ENCODE assay signal across 1 cellular context in the genomic region with DNA sequence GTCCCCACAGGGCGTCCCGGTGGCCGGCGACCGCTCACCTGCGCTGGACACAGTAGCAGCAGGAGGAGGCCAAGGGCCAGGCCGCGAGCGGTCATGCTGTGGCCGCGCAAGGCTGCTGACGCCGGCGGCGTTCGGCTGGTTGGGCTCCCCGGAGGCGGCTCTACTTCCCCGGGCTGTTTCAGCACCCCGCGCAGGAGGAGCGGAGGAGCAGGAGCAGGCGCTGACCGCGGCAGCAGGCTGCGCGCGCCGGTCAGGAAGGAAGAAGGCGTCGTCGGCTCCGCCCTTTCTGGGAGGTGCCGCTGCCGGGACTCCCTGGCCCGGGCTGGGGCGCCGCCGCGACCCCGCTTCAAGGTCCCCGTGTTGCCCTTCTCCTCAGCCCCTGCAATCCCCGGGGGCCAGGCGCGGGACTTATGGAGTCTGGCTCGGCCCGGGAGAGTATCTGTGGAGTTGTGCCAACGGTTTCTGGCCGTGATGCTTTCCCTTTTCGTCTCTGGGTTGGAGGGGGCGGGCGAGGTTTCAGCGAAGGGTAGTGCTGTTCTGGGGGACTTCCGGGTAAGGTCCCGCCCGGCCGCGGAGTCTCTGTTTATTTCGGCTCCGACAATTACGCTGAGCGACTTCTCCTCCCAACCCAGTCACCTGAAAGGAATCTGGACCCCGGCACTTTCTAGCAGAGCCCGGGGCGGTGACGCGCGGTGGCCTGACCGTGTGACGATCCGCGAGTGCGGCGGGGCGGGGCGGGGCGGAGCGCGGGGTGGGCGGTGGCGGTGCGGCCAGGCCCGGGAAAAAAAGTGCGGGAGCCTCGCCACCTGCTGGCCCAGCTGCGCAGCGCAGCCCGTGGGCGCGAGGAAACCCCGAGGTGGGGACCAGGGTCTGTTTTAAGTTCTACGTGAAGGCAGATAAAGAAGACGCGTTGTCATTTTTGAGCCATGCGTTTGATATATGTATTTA.
TF ChIP-seq lines count a peak whose summit lies in the region.

A gene (minus strand): TSS at position 258 of the 948 bp plus-strand sequence. CDS start 163 bp downstream, at position 95.

TF ChIP-seq in HepG2, 621 proteins besides CTCF, POLR2A, EP300 and RAD21 (continued from another document and continues in another):
- TF ChIP-seq, protein P1, sequence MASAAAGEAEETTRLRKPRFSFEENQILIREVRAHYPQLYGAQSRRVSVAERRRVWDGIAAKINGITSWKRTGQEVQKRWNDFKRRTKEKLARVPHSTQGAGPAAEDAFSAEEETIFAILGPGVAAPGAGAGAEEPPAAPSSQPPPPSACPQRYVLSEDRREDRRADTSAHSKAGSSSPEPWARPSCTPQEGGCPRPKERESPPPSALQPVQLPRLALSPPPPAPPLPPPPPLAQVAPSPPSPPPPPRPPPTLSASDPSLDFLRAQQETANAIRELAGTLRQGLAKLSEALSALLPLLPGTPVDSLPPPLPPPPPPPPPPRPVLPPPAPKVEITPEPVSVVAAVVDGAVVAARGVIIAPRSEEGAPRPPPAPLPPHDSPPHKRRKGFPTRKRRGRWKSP (CRISPR knock-in tag; IDR thresholded peaks at IDR 0.05) = no peak
- TF ChIP-seq, protein P2, sequence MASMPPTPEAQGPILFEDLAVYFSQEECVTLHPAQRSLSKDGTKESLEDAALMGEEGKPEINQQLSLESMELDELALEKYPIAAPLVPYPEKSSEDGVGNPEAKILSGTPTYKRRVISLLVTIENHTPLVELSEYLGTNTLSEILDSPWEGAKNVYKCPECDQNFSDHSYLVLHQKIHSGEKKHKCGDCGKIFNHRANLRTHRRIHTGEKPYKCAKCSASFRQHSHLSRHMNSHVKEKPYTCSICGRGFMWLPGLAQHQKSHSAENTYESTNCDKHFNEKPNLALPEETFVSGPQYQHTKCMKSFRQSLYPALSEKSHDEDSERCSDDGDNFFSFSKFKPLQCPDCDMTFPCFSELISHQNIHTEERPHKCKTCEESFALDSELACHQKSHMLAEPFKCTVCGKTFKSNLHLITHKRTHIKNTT (CRISPR knock-in tag; IDR thresholded peaks at IDR 0.05) = no peak
- TF ChIP-seq, protein P3, sequence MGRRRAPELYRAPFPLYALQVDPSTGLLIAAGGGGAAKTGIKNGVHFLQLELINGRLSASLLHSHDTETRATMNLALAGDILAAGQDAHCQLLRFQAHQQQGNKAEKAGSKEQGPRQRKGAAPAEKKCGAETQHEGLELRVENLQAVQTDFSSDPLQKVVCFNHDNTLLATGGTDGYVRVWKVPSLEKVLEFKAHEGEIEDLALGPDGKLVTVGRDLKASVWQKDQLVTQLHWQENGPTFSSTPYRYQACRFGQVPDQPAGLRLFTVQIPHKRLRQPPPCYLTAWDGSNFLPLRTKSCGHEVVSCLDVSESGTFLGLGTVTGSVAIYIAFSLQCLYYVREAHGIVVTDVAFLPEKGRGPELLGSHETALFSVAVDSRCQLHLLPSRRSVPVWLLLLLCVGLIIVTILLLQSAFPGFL (CRISPR knock-in tag; IDR thresholded peaks at IDR 0.05) = no peak
- TF ChIP-seq SIX4 (CRISPR knock-in tag; IDR thresholded peaks at IDR 0.05) (no peak), ZFP62 (CRISPR knock-in tag; IDR thresholded peaks at IDR 0.05) (no peak), NFKB2 (CRISPR knock-in tag; IDR thresholded peaks at IDR 0.05; ENCODE audit: borderline replicate concordance) (peak; percentile 46; the same call in 1 of the 2 replicates), RBAK (CRISPR knock-in tag; IDR thresholded peaks at IDR 0.05) (no peak), ZIK1 (CRISPR knock-in tag; IDR thresholded peaks at IDR 0.05; ENCODE audit: borderline replicate concordance, low read depth) (no peak; the same call in 1 of the 2 replicates), ZNF766 (CRISPR knock-in tag; IDR thresholded peaks at IDR 0.05; ENCODE audit: borderline replicate concordance) (no peak), NFATC3 (CRISPR knock-in tag; IDR thresholded peaks at IDR 0.05) (peak; percentile 74; the same call in 1 of the 2 replicates), ZNF564 (CRISPR knock-in tag; IDR thresholded peaks at IDR 0.05) (0 out of 2 replicates have a peak, but pooled peaks have one; percentile 46), XRCC5 (optimal IDR thresholded peaks at IDR 0.05; ENCODE audit: low read length) (peak; percentile 39), FOXA1 (IDR thresholded peaks at IDR 0.05) (no peak), FOXA1 (CRISPR knock-in tag; IDR thresholded peaks at IDR 0.05) (peak; percentile 13; the same call in 1 of the 2 replicates), ZNF10 (CRISPR knock-in tag; IDR thresholded peaks at IDR 0.05; ENCODE audit: borderline replicate concordance, low read depth) (no peak), FOXM1 (CRISPR knock-in tag; IDR thresholded peaks at IDR 0.05) (no peak), BRD4 (CRISPR knock-in tag; IDR thresholded peaks at IDR 0.05) (no peak; the same call in 1 of the 2 replicates), HNF4A (CRISPR knock-in tag; IDR thresholded peaks at IDR 0.05) (peak; percentile 69), SMAD1 (CRISPR knock-in tag; IDR thresholded peaks at IDR 0.05; ENCODE audit: borderline replicate concordance, low read depth) (no peak), ZNF12 (CRISPR knock-in tag; IDR thresholded peaks at IDR 0.05) (no peak), ZNF501 (CRISPR knock-in tag; IDR thresholded peaks at IDR 0.05) (0 out of 2 replicates have a peak, but pooled peaks have one; percentile 44), KMT2B (CRISPR knock-in tag; IDR thresholded peaks at IDR 0.05) (peak; percentile 52)
- TF ChIP-seq, protein P4, sequence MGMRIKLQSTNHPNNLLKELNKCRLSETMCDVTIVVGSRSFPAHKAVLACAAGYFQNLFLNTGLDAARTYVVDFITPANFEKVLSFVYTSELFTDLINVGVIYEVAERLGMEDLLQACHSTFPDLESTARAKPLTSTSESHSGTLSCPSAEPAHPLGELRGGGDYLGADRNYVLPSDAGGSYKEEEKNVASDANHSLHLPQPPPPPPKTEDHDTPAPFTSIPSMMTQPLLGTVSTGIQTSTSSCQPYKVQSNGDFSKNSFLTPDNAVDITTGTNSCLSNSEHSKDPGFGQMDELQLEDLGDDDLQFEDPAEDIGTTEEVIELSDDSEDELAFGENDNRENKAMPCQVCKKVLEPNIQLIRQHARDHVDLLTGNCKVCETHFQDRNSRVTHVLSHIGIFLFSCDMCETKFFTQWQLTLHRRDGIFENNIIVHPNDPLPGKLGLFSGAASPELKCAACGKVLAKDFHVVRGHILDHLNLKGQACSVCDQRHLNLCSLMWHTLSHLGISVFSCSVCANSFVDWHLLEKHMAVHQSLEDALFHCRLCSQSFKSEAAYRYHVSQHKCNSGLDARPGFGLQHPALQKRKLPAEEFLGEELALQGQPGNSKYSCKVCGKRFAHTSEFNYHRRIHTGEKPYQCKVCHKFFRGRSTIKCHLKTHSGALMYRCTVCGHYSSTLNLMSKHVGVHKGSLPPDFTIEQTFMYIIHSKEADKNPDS (CRISPR knock-in tag; IDR thresholded peaks at IDR 0.05) = no peak; the same call in 1 of the 2 replicates
- TF ChIP-seq, protein P5, sequence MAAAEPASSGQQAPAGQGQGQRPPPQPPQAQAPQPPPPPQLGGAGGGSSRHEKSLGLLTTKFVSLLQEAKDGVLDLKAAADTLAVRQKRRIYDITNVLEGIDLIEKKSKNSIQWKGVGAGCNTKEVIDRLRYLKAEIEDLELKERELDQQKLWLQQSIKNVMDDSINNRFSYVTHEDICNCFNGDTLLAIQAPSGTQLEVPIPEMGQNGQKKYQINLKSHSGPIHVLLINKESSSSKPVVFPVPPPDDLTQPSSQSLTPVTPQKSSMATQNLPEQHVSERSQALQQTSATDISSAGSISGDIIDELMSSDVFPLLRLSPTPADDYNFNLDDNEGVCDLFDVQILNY (CRISPR knock-in tag; conservative IDR thresholded peaks at IDR 0.05) = peak; percentile 42; the same call in 1 of the 2 replicates
- TF ChIP-seq, protein P6, sequence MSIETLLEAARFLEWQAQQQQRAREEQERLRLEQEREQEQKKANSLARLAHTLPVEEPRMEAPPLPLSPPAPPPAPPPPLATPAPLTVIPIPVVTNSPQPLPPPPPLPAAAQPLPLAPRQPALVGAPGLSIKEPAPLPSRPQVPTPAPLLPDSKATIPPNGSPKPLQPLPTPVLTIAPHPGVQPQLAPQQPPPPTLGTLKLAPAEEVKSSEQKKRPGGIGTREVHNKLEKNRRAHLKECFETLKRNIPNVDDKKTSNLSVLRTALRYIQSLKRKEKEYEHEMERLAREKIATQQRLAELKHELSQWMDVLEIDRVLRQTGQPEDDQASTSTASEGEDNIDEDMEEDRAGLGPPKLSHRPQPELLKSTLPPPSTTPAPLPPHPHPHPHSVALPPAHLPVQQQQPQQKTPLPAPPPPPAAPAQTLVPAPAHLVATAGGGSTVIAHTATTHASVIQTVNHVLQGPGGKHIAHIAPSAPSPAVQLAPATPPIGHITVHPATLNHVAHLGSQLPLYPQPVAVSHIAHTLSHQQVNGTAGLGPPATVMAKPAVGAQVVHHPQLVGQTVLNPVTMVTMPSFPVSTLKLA (IDR thresholded peaks at IDR 0.05) = peak; percentile 2; the same call in 1 of the 2 replicates
- TF ChIP-seq, protein P7, sequence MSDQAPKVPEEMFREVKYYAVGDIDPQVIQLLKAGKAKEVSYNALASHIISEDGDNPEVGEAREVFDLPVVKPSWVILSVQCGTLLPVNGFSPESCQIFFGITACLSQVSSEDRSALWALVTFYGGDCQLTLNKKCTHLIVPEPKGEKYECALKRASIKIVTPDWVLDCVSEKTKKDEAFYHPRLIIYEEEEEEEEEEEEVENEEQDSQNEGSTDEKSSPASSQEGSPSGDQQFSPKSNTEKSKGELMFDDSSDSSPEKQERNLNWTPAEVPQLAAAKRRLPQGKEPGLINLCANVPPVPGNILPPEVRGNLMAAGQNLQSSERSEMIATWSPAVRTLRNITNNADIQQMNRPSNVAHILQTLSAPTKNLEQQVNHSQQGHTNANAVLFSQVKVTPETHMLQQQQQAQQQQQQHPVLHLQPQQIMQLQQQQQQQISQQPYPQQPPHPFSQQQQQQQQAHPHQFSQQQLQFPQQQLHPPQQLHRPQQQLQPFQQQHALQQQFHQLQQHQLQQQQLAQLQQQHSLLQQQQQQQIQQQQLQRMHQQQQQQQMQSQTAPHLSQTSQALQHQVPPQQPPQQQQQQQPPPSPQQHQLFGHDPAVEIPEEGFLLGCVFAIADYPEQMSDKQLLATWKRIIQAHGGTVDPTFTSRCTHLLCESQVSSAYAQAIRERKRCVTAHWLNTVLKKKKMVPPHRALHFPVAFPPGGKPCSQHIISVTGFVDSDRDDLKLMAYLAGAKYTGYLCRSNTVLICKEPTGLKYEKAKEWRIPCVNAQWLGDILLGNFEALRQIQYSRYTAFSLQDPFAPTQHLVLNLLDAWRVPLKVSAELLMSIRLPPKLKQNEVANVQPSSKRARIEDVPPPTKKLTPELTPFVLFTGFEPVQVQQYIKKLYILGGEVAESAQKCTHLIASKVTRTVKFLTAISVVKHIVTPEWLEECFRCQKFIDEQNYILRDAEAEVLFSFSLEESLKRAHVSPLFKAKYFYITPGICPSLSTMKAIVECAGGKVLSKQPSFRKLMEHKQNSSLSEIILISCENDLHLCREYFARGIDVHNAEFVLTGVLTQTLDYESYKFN (CRISPR knock-in tag; conservative IDR thresholded peaks at IDR 0.05) = peak; percentile 80
- TF ChIP-seq, protein P8, sequence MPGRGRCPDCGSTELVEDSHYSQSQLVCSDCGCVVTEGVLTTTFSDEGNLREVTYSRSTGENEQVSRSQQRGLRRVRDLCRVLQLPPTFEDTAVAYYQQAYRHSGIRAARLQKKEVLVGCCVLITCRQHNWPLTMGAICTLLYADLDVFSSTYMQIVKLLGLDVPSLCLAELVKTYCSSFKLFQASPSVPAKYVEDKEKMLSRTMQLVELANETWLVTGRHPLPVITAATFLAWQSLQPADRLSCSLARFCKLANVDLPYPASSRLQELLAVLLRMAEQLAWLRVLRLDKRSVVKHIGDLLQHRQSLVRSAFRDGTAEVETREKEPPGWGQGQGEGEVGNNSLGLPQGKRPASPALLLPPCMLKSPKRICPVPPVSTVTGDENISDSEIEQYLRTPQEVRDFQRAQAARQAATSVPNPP (CRISPR knock-in tag; IDR thresholded peaks at IDR 0.05) = peak; percentile 18; the same call in 1 of the 2 replicates
- TF ChIP-seq, protein P9, sequence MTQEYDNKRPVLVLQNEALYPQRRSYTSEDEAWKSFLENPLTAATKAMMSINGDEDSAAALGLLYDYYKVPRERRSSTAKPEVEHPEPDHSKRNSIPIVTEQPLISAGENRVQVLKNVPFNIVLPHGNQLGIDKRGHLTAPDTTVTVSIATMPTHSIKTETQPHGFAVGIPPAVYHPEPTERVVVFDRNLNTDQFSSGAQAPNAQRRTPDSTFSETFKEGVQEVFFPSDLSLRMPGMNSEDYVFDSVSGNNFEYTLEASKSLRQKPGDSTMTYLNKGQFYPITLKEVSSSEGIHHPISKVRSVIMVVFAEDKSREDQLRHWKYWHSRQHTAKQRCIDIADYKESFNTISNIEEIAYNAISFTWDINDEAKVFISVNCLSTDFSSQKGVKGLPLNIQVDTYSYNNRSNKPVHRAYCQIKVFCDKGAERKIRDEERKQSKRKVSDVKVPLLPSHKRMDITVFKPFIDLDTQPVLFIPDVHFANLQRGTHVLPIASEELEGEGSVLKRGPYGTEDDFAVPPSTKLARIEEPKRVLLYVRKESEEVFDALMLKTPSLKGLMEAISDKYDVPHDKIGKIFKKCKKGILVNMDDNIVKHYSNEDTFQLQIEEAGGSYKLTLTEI (CRISPR knock-in tag; conservative IDR thresholded peaks at IDR 0.05) = no peak
- TF ChIP-seq, protein P10, sequence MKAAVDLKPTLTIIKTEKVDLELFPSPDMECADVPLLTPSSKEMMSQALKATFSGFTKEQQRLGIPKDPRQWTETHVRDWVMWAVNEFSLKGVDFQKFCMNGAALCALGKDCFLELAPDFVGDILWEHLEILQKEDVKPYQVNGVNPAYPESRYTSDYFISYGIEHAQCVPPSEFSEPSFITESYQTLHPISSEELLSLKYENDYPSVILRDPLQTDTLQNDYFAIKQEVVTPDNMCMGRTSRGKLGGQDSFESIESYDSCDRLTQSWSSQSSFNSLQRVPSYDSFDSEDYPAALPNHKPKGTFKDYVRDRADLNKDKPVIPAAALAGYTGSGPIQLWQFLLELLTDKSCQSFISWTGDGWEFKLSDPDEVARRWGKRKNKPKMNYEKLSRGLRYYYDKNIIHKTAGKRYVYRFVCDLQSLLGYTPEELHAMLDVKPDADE (CRISPR knock-in tag; IDR thresholded peaks at IDR 0.05) = 0 out of 2 replicates have a peak, but pooled peaks have one; percentile 21
- TF ChIP-seq, protein P11, sequence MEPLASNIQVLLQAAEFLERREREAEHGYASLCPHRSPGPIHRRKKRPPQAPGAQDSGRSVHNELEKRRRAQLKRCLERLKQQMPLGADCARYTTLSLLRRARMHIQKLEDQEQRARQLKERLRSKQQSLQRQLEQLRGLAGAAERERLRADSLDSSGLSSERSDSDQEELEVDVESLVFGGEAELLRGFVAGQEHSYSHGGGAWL (CRISPR knock-in tag; IDR thresholded peaks at IDR 0.05) = no peak
- TF ChIP-seq, protein P12, sequence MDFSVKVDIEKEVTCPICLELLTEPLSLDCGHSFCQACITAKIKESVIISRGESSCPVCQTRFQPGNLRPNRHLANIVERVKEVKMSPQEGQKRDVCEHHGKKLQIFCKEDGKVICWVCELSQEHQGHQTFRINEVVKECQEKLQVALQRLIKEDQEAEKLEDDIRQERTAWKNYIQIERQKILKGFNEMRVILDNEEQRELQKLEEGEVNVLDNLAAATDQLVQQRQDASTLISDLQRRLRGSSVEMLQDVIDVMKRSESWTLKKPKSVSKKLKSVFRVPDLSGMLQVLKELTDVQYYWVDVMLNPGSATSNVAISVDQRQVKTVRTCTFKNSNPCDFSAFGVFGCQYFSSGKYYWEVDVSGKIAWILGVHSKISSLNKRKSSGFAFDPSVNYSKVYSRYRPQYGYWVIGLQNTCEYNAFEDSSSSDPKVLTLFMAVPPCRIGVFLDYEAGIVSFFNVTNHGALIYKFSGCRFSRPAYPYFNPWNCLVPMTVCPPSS (IDR thresholded peaks at IDR 0.05) = no peak
